ENCODE assay signal across 22 cellular contexts in the genomic region with DNA sequence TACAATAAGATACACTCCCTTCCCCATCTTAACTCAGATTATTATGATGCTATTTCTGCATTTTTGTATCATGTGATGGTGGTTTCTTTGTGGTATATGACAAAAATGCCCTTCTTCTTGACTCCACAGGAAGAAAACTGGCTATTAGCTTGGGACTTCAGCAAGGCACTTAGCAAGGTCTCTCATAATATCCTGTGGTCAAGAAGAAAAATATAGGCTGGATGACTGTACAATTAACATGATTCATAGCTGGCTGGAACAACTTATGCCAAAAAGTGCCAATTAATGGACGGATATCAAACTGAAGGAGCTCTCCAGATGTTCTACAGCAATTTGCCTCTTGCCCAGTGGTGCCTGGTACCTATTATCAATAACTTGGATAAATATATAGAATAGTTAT. TPM values are rescaled to one million over a fixed set of nuclear protein-coding genes. Genes with fewer than 3 reads are reported as not detected.
DNase-seq lines count a peak whose midpoint lies in the region; ATAC-seq and TF ChIP-seq lines count a peak whose summit lies in the region.
"Had no signal": no experiment of that assay in that cellular context is flagged by ENCODE, and none has a peak within 500 bp of the region (broad histone marks: within the 10 kb centered on the region; RNA-seq: fewer than 3 reads in every experiment).

No MANE protein-coding gene starts in this region.

- no peaks in the 10 kb centered on the region for H3K9me3 ChIP-seq in PC-3 (ENCODE audit: low read length)
- H3K9me3 ChIP-seq: thyroid gland had no signal

- H3K36me3 ChIP-seq in PC-3 (ENCODE audit: low read depth, low read length) = no peaks in the 10 kb centered on the region
- H3K36me3 ChIP-seq: thyroid gland had no signal

- H3K79me2 ChIP-seq in PC-3 (ENCODE audit: low read length) = peaks cover 24% of the 10 kb centered on the region

- POLR2A ChIA-PET in PC-3 (lab: Charles Lee; ENCODE audit: unreplicated experiment) = no interaction called here

- no peak overlapping the region for H3K9ac ChIP-seq in PC-3 (ENCODE audit: low read length)

- no peaks in the 10 kb centered on the region for H3K27me3 ChIP-seq in PC-3 (ENCODE audit: low read length)
- H3K27me3 ChIP-seq: foreskin keratinocyte, thyroid gland had no signal

- no peaks in the 10 kb centered on the region for H4K20me1 ChIP-seq in PC-3 (ENCODE audit: low read length)

- no peak overlapping the region for H3K4me3 Mint-ChIP-seq in osteocyte (ENCODE audit: unreplicated experiment)
- H3K4me3 Mint-ChIP-seq: activated B cell treated with CpG ODN at 0.5 μM for 24 hours; activated CD8-positive, alpha-beta T cell treated with anti-CD3 and anti-CD28 coated beads for 36 hours; activated naive CD8-positive, alpha-beta T cell treated with anti-CD3 and anti-CD28 coated beads for 36 hours; central memory CD8-positive, alpha-beta T cell had no signal

- H3K4me1 Mint-ChIP-seq in osteocyte (ENCODE audit: unreplicated experiment) = peaks cover 33% of the 10 kb centered on the region

- H3K36me3 Mint-ChIP-seq in osteocyte (ENCODE audit: unreplicated experiment) = no peaks in the 10 kb centered on the region

- no peak overlapping the region for H3K27ac ChIP-seq in PC-3 (ENCODE audit: low read length)
- H3K27ac ChIP-seq: foreskin keratinocyte, thyroid gland had no signal

- H3K4me1 ChIP-seq in PC-3 (ENCODE audit: insufficient read depth, low read length) = peaks cover 32% of the 10 kb centered on the region

- no peak overlapping the region for H2AFZ ChIP-seq in PC-3 (ENCODE audit: low read length)

- H3K9me2 ChIP-seq in PC-3 (replicated peaks; ENCODE audit: low read length) = no peaks in the 10 kb centered on the region

- H3K4me3 ChIP-seq in PC-3 (ENCODE audit: low read length) = no peak overlapping the region
- H3K4me3 ChIP-seq: lung, thyroid gland had no signal

- H3F3A ChIP-seq in PC-3 (ENCODE audit: low read length, unreplicated experiment) = no peaks in the 10 kb centered on the region

- H3K9me3 Mint-ChIP-seq in osteocyte (ENCODE audit: unreplicated experiment) = no peaks in the 10 kb centered on the region
- H3K9me3 Mint-ChIP-seq: activated B cell treated with CpG ODN at 0.5 μM for 24 hours; activated CD8-positive, alpha-beta T cell treated with anti-CD3 and anti-CD28 coated beads for 36 hours; activated naive CD8-positive, alpha-beta T cell treated with anti-CD3 and anti-CD28 coated beads for 36 hours; central memory CD8-positive, alpha-beta T cell had no signal

- no peak for TF ChIP-seq CTCF in PC-3 (conservative IDR thresholded peaks at IDR 0.05; ENCODE audit: low read depth, low read length)
- no peak for TF ChIP-seq CTCF in osteocyte (IDR thresholded peaks at IDR 0.05)

- DNase-seq in EL (peak; percentile 73), PC-3 (peak; percentile 63), dermis blood vessel endothelial cell (peak; percentile 15), osteocyte (ENCODE audit: extremely low spot score, unreplicated experiment) (no peak), NCI-H2107 (lab: John Stamatoyannopoulos, UW) (no peak), DMS79 treated with DMSO at 0.1 percent for 48 hours (lab: John Stamatoyannopoulos, UW) (no peak), NCI-H187 (lab: John Stamatoyannopoulos, UW) (no peak)
- DNase-seq: activated B cell treated with CpG ODN at 0.5 μM for 24 hours; activated CD8-positive, alpha-beta T cell treated with anti-CD3 and anti-CD28 coated beads for 36 hours; activated naive CD8-positive, alpha-beta T cell treated with anti-CD3 and anti-CD28 coated beads for 36 hours; effector memory CD4-positive, alpha-beta T cell; hippocampal formation; Karpas-422; NCI-H774; occipital lobe; right cardiac atrium; stimulated activated naive CD4-positive, alpha-beta T cell; T-helper 2 cell; thyroid gland had no signal

- no TSS peak for BruUV-seq in PC-3 (replicated peaks; lab: Mats Ljungman, UMichigan)

- CTCF ChIA-PET in PC-3 (lab: Charles Lee) = no interaction called here

- H3K27me3 Mint-ChIP-seq in osteocyte (ENCODE audit: unreplicated experiment) = no peaks in the 10 kb centered on the region
- H3K27me3 Mint-ChIP-seq: activated B cell treated with CpG ODN at 0.5 μM for 24 hours; activated CD8-positive, alpha-beta T cell treated with anti-CD3 and anti-CD28 coated beads for 36 hours; central memory CD8-positive, alpha-beta T cell had no signal

- no peak for ATAC-seq in PC-3
- ATAC-seq: activated CD8-positive, alpha-beta T cell treated with anti-CD3 and anti-CD28 coated beads for 36 hours; foreskin keratinocyte; right cardiac atrium had no signal

- no peak overlapping the region for H3K4me2 ChIP-seq in PC-3 (ENCODE audit: low read length)

- intact Hi-C loops in PC-3 (cut with micrococcal nuclease) = no loop called here

- H3K27ac Mint-ChIP-seq in osteocyte (ENCODE audit: unreplicated experiment) = peak overlapping the region; percentile 2
- H3K27ac Mint-ChIP-seq: activated B cell treated with CpG ODN at 0.5 μM for 24 hours; activated CD8-positive, alpha-beta T cell treated with anti-CD3 and anti-CD28 coated beads for 36 hours; activated naive CD8-positive, alpha-beta T cell treated with anti-CD3 and anti-CD28 coated beads for 36 hours had no signal

RNA-seq across cellular contexts. Expression of a gene that starts 2.3 kb away (rescaled TPM):
- total RNA-seq in PC-3 (2014; rRNA removed) (122 and 123 TPM in 2 replicates), dermis blood vessel endothelial cell (18.0 and 22.7 TPM in 2 replicates), osteocyte (25.6 and 26.7 TPM in 2 replicates)

Comparison
In these comparisons a context has a peak if more than half of its experiments do, and no peak if none do; other contexts are left out.
1. DNase-seq: peak in EL (single experiment), PC-3 (single experiment) and dermis blood vessel endothelial cell (single experiment); none in osteocyte (single experiment), NCI-H2107 (single experiment), DMS79 treated with DMSO at 0.1 percent for 48 hours (single experiment) and NCI-H187 (0 of 2).